Comparison of ENCODE assay signal across 1 cellular context in genomic region chr7:106957766-106958165, GRCh38.
TF ChIP-seq lines count a peak whose summit lies in the region.

No MANE protein-coding gene starts in this region.

TF ChIP-seq in GM23338, 12 proteins besides CTCF, POLR2A, EP300 and RAD21 (continued from another document):
- TF ChIP-seq ZNF462 (CRISPR knock-in tag; IDR thresholded peaks at IDR 0.05) (no peak), EZH2 (IDR thresholded peaks at IDR 0.05; ENCODE audit: low read depth, unreplicated experiment) (no peak), ETS1 (IDR thresholded peaks at IDR 0.05) (no peak), ZNF114 (CRISPR knock-in tag; IDR thresholded peaks at IDR 0.05) (no peak), JUNB (IDR thresholded peaks at IDR 0.05; ENCODE audit: unreplicated experiment) (no peak), NANOG (IDR thresholded peaks at IDR 0.05; ENCODE audit: borderline replicate concordance) (no peak), CREB1 (CRISPR knock-in tag; IDR thresholded peaks at IDR 0.05; ENCODE audit: low read depth) (no peak), EZH2phosphoT487 (IDR thresholded peaks at IDR 0.05; ENCODE audit: unreplicated experiment) (no peak)
